ENCODE assay signal across 1 cellular context in genomic region chr16:19523559-19524355, GRCh38.
TF ChIP-seq lines count a peak whose summit lies in the region.

Gene CCP110, plus strand, starts transcription at chr16:19523942. Its CDS starts 3,940 bp downstream, at chr16:19527882.

TF ChIP-seq in HepG2, 621 proteins besides CTCF, POLR2A, EP300 and RAD21 (continued from another document and continues in another):
- TF ChIP-seq ZNF407 (CRISPR knock-in tag; IDR thresholded peaks at IDR 0.05; ENCODE audit: not compliant biosample characterization) (peak; percentile 23), MBNL3 (CRISPR knock-in tag; conservative IDR thresholded peaks at IDR 0.05) (no peak), KLF13 (CRISPR knock-in tag; IDR thresholded peaks at IDR 0.05) (no peak), ZBTB33 (CRISPR knock-in tag; IDR thresholded peaks at IDR 0.05) (no peak), SIX4 (CRISPR knock-in tag; IDR thresholded peaks at IDR 0.05) (peak; percentile 29; the same call in 1 of the 2 replicates), ZNF597 (CRISPR knock-in tag; IDR thresholded peaks at IDR 0.05) (no peak), NFATC3 (CRISPR knock-in tag; IDR thresholded peaks at IDR 0.05) (no peak), ZBTB3 (CRISPR knock-in tag; IDR thresholded peaks at IDR 0.05; ENCODE audit: borderline replicate concordance, low read depth) (0 out of 2 replicates have a peak, but pooled peaks have one; percentile 64), ELF1 (CRISPR knock-in tag; IDR thresholded peaks at IDR 0.05) (peak; percentile 98), CHCHD3 (CRISPR knock-in tag; IDR thresholded peaks at IDR 0.05) (no peak), SRSF4 (IDR thresholded peaks at IDR 0.05; ENCODE audit: low read depth, low read length, poor library complexity, severe bottlenecking) (no peak), MTA3 (CRISPR knock-in tag; IDR thresholded peaks at IDR 0.05) (no peak), ZSCAN25 (CRISPR knock-in tag; IDR thresholded peaks at IDR 0.05) (no peak), THRA (CRISPR knock-in tag; IDR thresholded peaks at IDR 0.05; ENCODE audit: borderline replicate concordance) (no peak), KLF16 (CRISPR knock-in tag; IDR thresholded peaks at IDR 0.05) (peak; percentile 61 to 65; a peak in 1 of 4 replicates), SALL2 (CRISPR knock-in tag; IDR thresholded peaks at IDR 0.05) (peak; percentile 19; the same call in 1 of the 2 replicates), GPBP1L1 (CRISPR knock-in tag; IDR thresholded peaks at IDR 0.05) (no peak), MIER2 (CRISPR knock-in tag; IDR thresholded peaks at IDR 0.05) (no peak), ZNF646 (CRISPR knock-in tag; IDR thresholded peaks at IDR 0.05) (no peak), MIER3 (CRISPR knock-in tag; IDR thresholded peaks at IDR 0.05; ENCODE audit: borderline replicate concordance) (0 out of 2 replicates have a peak, but pooled peaks have one; percentile 55), ZNF619 (CRISPR knock-in tag; IDR thresholded peaks at IDR 0.05) (peak; percentile 89; the same call in 1 of the 2 replicates), GRHL1 (CRISPR knock-in tag; conservative IDR thresholded peaks at IDR 0.05) (no peak), MXD1 (CRISPR knock-in tag; IDR thresholded peaks at IDR 0.05) (peak; percentile 78), KDM6A (CRISPR knock-in tag; IDR thresholded peaks at IDR 0.05; ENCODE audit: low read depth) (no peak), HIVEP1 (CRISPR knock-in tag; IDR thresholded peaks at IDR 0.05) (no peak), ZNF549 (CRISPR knock-in tag; IDR thresholded peaks at IDR 0.05) (no peak), ZNF720 (CRISPR knock-in tag; IDR thresholded peaks at IDR 0.05) (no peak), ZNF761 (CRISPR knock-in tag; conservative IDR thresholded peaks at IDR 0.05) (0 out of 2 replicates have a peak, but pooled peaks have one; percentile 75), ZBTB39 (CRISPR knock-in tag; IDR thresholded peaks at IDR 0.05) (no peak), ZNF317 (CRISPR knock-in tag; IDR thresholded peaks at IDR 0.05) (peak; percentile 42; the same call in 1 of the 2 replicates)
